14 cellular contexts compared by ENCODE assay signal in genomic region chr9:104232781-104233341, GRCh38.
A peak's percentile ranks its signal among the peaks of the same experiment; 100 is the strongest.
DNase-seq lines count a peak whose midpoint lies in the region; ATAC-seq and TF ChIP-seq lines count a peak whose summit lies in the region.
"Had no signal": no experiment of that assay in that cellular context is flagged by ENCODE, and none has a peak within 500 bp of the region (broad histone marks: within the 10 kb centered on the region; RNA-seq: fewer than 3 reads in every experiment).

No MANE protein-coding gene starts in this region.

- H2AFZ ChIP-seq in smooth muscle cell (ENCODE audit: low read depth) = no peak overlapping the region
- H2AFZ ChIP-seq: hepatocyte had no signal

- H3K4me2 ChIP-seq in smooth muscle cell = no peak overlapping the region
- H3K4me2 ChIP-seq: hepatocyte had no signal

- H3K27ac ChIP-seq in smooth muscle cell (ENCODE audit: low read depth) = peak overlapping the region; percentile 32
- H3K27ac ChIP-seq: hepatocyte had no signal

- H3K27me3 ChIP-seq in smooth muscle cell (ENCODE audit: low read depth) = no peaks in the 10 kb centered on the region
- H3K27me3 ChIP-seq: hepatocyte had no signal

- no peaks in the 10 kb centered on the region for H3F3A ChIP-seq in smooth muscle cell (ENCODE audit: low read depth)

- H3K27ac Mint-ChIP-seq in activated T-helper 17 cell treated with anti-CD3 and anti-CD28 coated beads, Interleukin-2, amount 50 U/mL, for 72 hours = no peak overlapping the region
- H3K27ac Mint-ChIP-seq in WTC11 = no peak overlapping the region
- H3K27ac Mint-ChIP-seq: activated T-cell treated with anti-CD3 and anti-CD28 coated beads, Interleukin-2, amount 50 U/mL, for 24 hours; CD8-positive, alpha-beta T cell; nephron progenitor cell had no signal

- POLR2A ChIA-PET in WTC11 (lab: Charles Lee) = no interaction called here

- peak; percentile 14 for ATAC-seq in activated T-helper 17 cell treated with anti-CD3 and anti-CD28 coated beads, Interleukin-2, amount 50 U/mL, for 72 hours (replicated peaks)
- ATAC-seq in WTC11 = no peak
- ATAC-seq: CD8-positive, alpha-beta T cell had no signal

- H3K9me3 Mint-ChIP-seq in activated T-helper 17 cell treated with anti-CD3 and anti-CD28 coated beads, Interleukin-2, amount 50 U/mL, for 72 hours = no peaks in the 10 kb centered on the region
- peaks cover 8% of the 10 kb centered on the region; the same call in 1 of the 2 replicates for H3K9me3 Mint-ChIP-seq in WTC11

- H3K4me3 Mint-ChIP-seq in activated T-helper 17 cell treated with anti-CD3 and anti-CD28 coated beads, Interleukin-2, amount 50 U/mL, for 72 hours = no peak overlapping the region
- H3K4me3 Mint-ChIP-seq in WTC11 = no peak overlapping the region
- H3K4me3 Mint-ChIP-seq: activated T-cell treated with anti-CD3 and anti-CD28 coated beads, Interleukin-2, amount 50 U/mL, for 24 hours; CD8-positive, alpha-beta T cell; nephron progenitor cell had no signal

- no peaks in the 10 kb centered on the region for H3K36me3 Mint-ChIP-seq in activated T-helper 17 cell treated with anti-CD3 and anti-CD28 coated beads, Interleukin-2, amount 50 U/mL, for 72 hours (ENCODE audit: low read depth)
- peaks cover 14% of the 10 kb centered on the region for H3K36me3 Mint-ChIP-seq in WTC11
- H3K36me3 Mint-ChIP-seq: CD8-positive, alpha-beta T cell had no signal

- H4K20me1 ChIP-seq in smooth muscle cell (ENCODE audit: low read depth) = no peaks in the 10 kb centered on the region

- H3K36me3 ChIP-seq in smooth muscle cell (ENCODE audit: low read depth) = no peaks in the 10 kb centered on the region

- TF ChIP-seq CTCF in fibroblast of mammary gland (conservative IDR thresholded peaks at IDR 0.05; ENCODE audit: control insufficient read depth, insufficient read depth, low read depth, low read length) = no peak
- no peak for TF ChIP-seq CTCF in smooth muscle cell (IDR thresholded peaks at IDR 0.05; ENCODE audit: borderline replicate concordance, insufficient read depth, poor library complexity, severe bottlenecking)
- no peak for TF ChIP-seq CTCF in WTC11 (IDR thresholded peaks at IDR 0.05)

- H3K4me3 ChIP-seq in fibroblast of mammary gland (ENCODE audit: control insufficient read depth, low read depth, low read length) = no peak overlapping the region
- H3K4me3 ChIP-seq in smooth muscle cell = no peak overlapping the region
- H3K4me3 ChIP-seq: hepatocyte had no signal

- no peaks in the 10 kb centered on the region for H3K27me3 Mint-ChIP-seq in activated T-helper 17 cell treated with anti-CD3 and anti-CD28 coated beads, Interleukin-2, amount 50 U/mL, for 72 hours
- H3K27me3 Mint-ChIP-seq in WTC11 (ENCODE audit: low read depth) = no peaks in the 10 kb centered on the region
- H3K27me3 Mint-ChIP-seq: activated T-cell treated with anti-CD3 and anti-CD28 coated beads, Interleukin-2, amount 50 U/mL, for 24 hours had no signal

- peak; percentile 14 for DNase-seq in HS-27A (ENCODE audit: low read depth)
- peak; percentile 74 for DNase-seq in fibroblast of mammary gland (ENCODE audit: low read depth)
- DNase-seq in smooth muscle cell (lab: John Stamatoyannopoulos, UW; ENCODE audit: unreplicated experiment) = no peak
- DNase-seq in NCI-H526 (lab: John Stamatoyannopoulos, UW) = no peak
- no peak for DNase-seq in activated CD4-positive, alpha-beta T cell treated with anti-CD3 and anti-CD28 coated beads, Interleukin-2, amount 50 U/mL, for 4 hours
- DNase-seq in WTC11 (ENCODE audit: low spot score) = no peak
- DNase-seq: activated T-cell treated with anti-CD3 and anti-CD28 coated beads, Interleukin-2, amount 50 U/mL, for 24 hours; aorta; CD8-positive, alpha-beta T cell; NCI-H1092 treated with DMSO at 0.1 percent for 48 hours; nephron progenitor cell; stimulated activated naive CD4-positive, alpha-beta T cell treated with Interleukin-2 at 50 U/mL for 16 hours had no signal

- H3K79me2 ChIP-seq in smooth muscle cell (ENCODE audit: low read depth) = no peaks in the 10 kb centered on the region
- H3K79me2 ChIP-seq: hepatocyte had no signal

- no peaks in the 10 kb centered on the region for H3K4me1 ChIP-seq in smooth muscle cell (ENCODE audit: low read depth)

- peak overlapping the region; percentile 15 for H3K9ac ChIP-seq in smooth muscle cell (ENCODE audit: low read depth)

- no peaks in the 10 kb centered on the region for H3K4me1 Mint-ChIP-seq in activated T-helper 17 cell treated with anti-CD3 and anti-CD28 coated beads, Interleukin-2, amount 50 U/mL, for 72 hours
- H3K4me1 Mint-ChIP-seq in WTC11 = no peaks in the 10 kb centered on the region
- H3K4me1 Mint-ChIP-seq: nephron progenitor cell had no signal

- peaks cover 5% of the 10 kb centered on the region for H3K9me3 ChIP-seq in smooth muscle cell (replicated peaks; ENCODE audit: low read depth)

- CTCF ChIA-PET in WTC11 (lab: Charles Lee) = no interaction called here

TF ChIP-seq in WTC11, 78 proteins besides CTCF, POLR2A, EP300 and RAD21:
- no peak for TF ChIP-seq IRF1 (CRISPR knock-in tag; IDR thresholded peaks at IDR 0.05)
- TF ChIP-seq, protein P1, sequence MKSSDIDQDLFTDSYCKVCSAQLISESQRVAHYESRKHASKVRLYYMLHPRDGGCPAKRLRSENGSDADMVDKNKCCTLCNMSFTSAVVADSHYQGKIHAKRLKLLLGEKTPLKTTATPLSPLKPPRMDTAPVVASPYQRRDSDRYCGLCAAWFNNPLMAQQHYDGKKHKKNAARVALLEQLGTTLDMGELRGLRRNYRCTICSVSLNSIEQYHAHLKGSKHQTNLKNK (CRISPR knock-in tag; IDR thresholded peaks at IDR 0.05) = no peak

Comparison
In these comparisons a context has a peak if more than half of its experiments do, and no peak if none do; other contexts are left out.
1. DNase-seq: peak in HS-27A (single experiment) and fibroblast of mammary gland (single experiment); none in smooth muscle cell (single experiment), NCI-H526 (0 of 2), activated CD4-positive, alpha-beta T cell treated with anti-CD3 and anti-CD28 coated beads, Interleukin-2, amount 50 U/mL, for 4 hours (0 of 2) and WTC11 (single experiment).